ENCODE assay signal across 21 cellular contexts in genomic region chr7:137628211-137628610, GRCh38.
DNase-seq lines count a peak whose midpoint lies in the region; ATAC-seq and TF ChIP-seq lines count a peak whose summit lies in the region.
"Had no signal": no experiment of that assay in that cellular context is flagged by ENCODE, and none has a peak within 500 bp of the region (broad histone marks: within the 10 kb centered on the region; RNA-seq: fewer than 3 reads in every experiment).

No MANE protein-coding gene starts in this region.

- H3K27ac ChIP-seq in caudate nucleus (ENCODE audit: low read depth, low read length) (no peak overlapping the region), foreskin keratinocyte (no peak overlapping the region)
- H3K27ac ChIP-seq: prostate gland, thyroid gland, VCaP had no signal

- H3K27me3 ChIP-seq in foreskin keratinocyte, result peaks cover 7% of the 10 kb centered on the region
- H3K27me3 ChIP-seq: thyroid gland had no signal

- DNase-seq in C1 segment of cervical spinal cord (lab: John Stamatoyannopoulos, UW), result peak in 11 of 14 donors; percentile 6 to 79 (median 31)
- peak; percentile 44 for DNase-seq in NCI-H1092 treated with DMSO at 0.1 percent for 48 hours (lab: John Stamatoyannopoulos, UW)
- DNase-seq in caudate nucleus (lab: John Stamatoyannopoulos, UW), result peak in 42 of 61 donors; percentile 3 to 66 (median 24)
- peak; percentile 64 for DNase-seq in midbrain (lab: John Stamatoyannopoulos, UW)
- no peak for DNase-seq in foreskin keratinocyte
- DNase-seq in SHP77 treated with DMSO at 0.1 percent for 48 hours (lab: John Stamatoyannopoulos, UW), result no peak
- DNase-seq: activated CD4-positive, alpha-beta T cell treated with anti-CD3 and anti-CD28 coated beads, Interleukin-2, amount 50 U/mL, for 48 hours; activated gamma-delta T cell treated with Interleukin-2 at 50 U/mL for 16 hours; CD8-positive, alpha-beta T cell; GOT3; mesenchymal stem cell; MM.1S; naive thymus-derived CD8-positive, alpha-beta T cell; NCI-H2081 treated with DMSO at 0.1 percent for 48 hours; NCI-H510A treated with DMSO at 0.1 percent for 48 hours; stimulated activated CD4-positive, alpha-beta T cell treated with anti-CD3 and anti-CD28 coated beads, Interleukin-1b, Interleukin-23, amount 100 ng/mL, for 48 hours; thyroid gland had no signal

- no peaks in the 10 kb centered on the region for H3K4me1 ChIP-seq in foreskin keratinocyte
- H3K4me1 ChIP-seq: prostate gland, thyroid gland had no signal

- no peak for ATAC-seq in foreskin keratinocyte
- ATAC-seq in HG03520 (IDR thresholded peaks at IDR 0.05; ENCODE audit: unreplicated experiment), result no peak
- ATAC-seq: CD8-positive, alpha-beta T cell; naive thymus-derived CD8-positive, alpha-beta T cell; stimulated activated memory B cell treated with anti-CD40 and anti-IgM and Interleukin-4, amounts not matched to agents 10 μg/mL and 1 μg/mL and 100 μg/mL, for 72 hours had no signal

- no peak for TF ChIP-seq CTCF in foreskin keratinocyte (conservative IDR thresholded peaks at IDR 0.05)

Comparison
In these comparisons a context has a peak if more than half of its experiments do, and no peak if none do; other contexts are left out.
1. DNase-seq: peak in C1 segment of cervical spinal cord (11 of 14), NCI-H1092 treated with DMSO at 0.1 percent for 48 hours (single experiment), caudate nucleus (42 of 61) and midbrain (single experiment); none in foreskin keratinocyte (0 of 2) and SHP77 treated with DMSO at 0.1 percent for 48 hours (single experiment).